In the genomic region with DNA sequence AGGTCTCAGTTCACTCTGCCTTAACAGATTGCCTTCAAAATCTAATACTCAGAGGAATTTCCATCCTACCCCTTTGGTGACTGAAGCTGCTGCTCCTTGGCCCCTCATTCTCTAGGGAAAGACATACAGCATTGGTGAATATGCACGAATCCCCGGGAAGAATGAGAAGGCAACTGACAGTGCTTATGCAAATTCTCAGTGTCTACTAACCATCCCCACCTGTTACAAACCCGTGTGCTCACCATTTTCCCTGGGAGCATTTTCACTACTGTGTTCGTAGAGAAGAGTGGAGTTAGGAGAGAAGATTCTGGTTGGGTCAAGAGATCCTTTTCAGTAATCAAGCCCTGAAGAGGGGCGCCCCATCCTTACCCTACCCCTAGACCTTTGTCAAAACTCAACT, we compare ENCODE assay signal across 20 cellular contexts. TPM values are rescaled to one million over a fixed set of nuclear protein-coding genes. Genes with fewer than 3 reads are reported as not detected.
DNase-seq lines count a peak whose midpoint lies in the region; ATAC-seq, FAIRE-seq and TF ChIP-seq lines count a peak whose summit lies in the region.
"Had no signal": no experiment of that assay in that cellular context is flagged by ENCODE, and none has a peak within 500 bp of the region (broad histone marks: within the 10 kb centered on the region; RNA-seq: fewer than 3 reads in every experiment).

No MANE protein-coding gene starts in this region.

- H3K36me3 ChIP-seq in left ventricle myocardium inferior (peaks cover 11% of the 10 kb centered on the region), heart right ventricle (peaks cover 0 to 29% (median 0%) of the 10 kb centered on the region in 9 donors), bronchial epithelial cell (ENCODE audit: control insufficient read depth, insufficient read depth, low read length) (peaks cover 3% of the 10 kb centered on the region), muscle layer of duodenum (ENCODE audit: control insufficient read depth in 1 of 2, insufficient read depth in 2 of 2, low read length in 2 of 2) (peaks cover 2 to 8% of the 10 kb centered on the region in 2 donors), tibial artery (peaks cover 0 to 12% (median 8%) of the 10 kb centered on the region in 3 donors)
- H3K36me3 ChIP-seq: ovary, uterus had no signal

- ATAC-seq in heart right ventricle (no peak), HG02759 (IDR thresholded peaks at IDR 0.05; ENCODE audit: unreplicated experiment) (no peak), GM21528 (IDR thresholded peaks at IDR 0.05; ENCODE audit: low FRiP score, unreplicated experiment) (no peak)
- ATAC-seq: activated CD4-positive, alpha-beta T cell treated with anti-CD3 and anti-CD28 coated beads for 36 hours; naive thymus-derived CD8-positive, alpha-beta T cell had no signal

- no peak for TF ChIP-seq CTCF in left ventricle myocardium inferior (IDR thresholded peaks at IDR 0.05; ENCODE audit: borderline replicate concordance)
- no peak for TF ChIP-seq CTCF in heart right ventricle (IDR thresholded peaks at IDR 0.05)
- TF ChIP-seq CTCF in bronchial epithelial cell (IDR thresholded peaks at IDR 0.05; ENCODE audit: insufficient read depth, low read length, severe bottlenecking) = no peak
- TF ChIP-seq CTCF in tibial artery (IDR thresholded peaks at IDR 0.05) = no peak
- no peak for TF ChIP-seq CTCF in GM10248 (IDR thresholded peaks at IDR 0.05; ENCODE audit: control extremely low read depth, extremely low read depth, low read depth, missing control alignments)

- peaks cover 37% of the 10 kb centered on the region for H3K4me1 ChIP-seq in left ventricle myocardium inferior
- H3K4me1 ChIP-seq in heart right ventricle = peaks cover 0 to 30% (median 13%) of the 10 kb centered on the region in 9 donors
- peaks cover 0 to 31% of the 10 kb centered on the region in 2 donors for H3K4me1 ChIP-seq in muscle layer of duodenum (ENCODE audit: control insufficient read depth in 1 of 2, insufficient read depth in 2 of 2, low read length in 2 of 2)
- peaks cover 5 to 43% (median 33%) of the 10 kb centered on the region in 4 donors for H3K4me1 ChIP-seq in tibial artery
- H3K4me1 ChIP-seq: Caco-2 had no signal

- CTCF ChIA-PET in GM10248 (lab: Yijun Ruan, JAX) = interaction anchor here (0.8 kb wide), 1 partner anchor 9 kb away, joined by 3 read pairs; no protein-coding TSS in a partner anchor

- peak; percentile 82 for FAIRE-seq in bronchial epithelial cell (lab: Jason Lieb, UNC)

- H3K4me3 ChIP-seq in left ventricle myocardium inferior (no peak overlapping the region), heart right ventricle (no peak overlapping the region), bronchial epithelial cell (ENCODE audit: low read depth, low read length) (no peak overlapping the region), muscle layer of duodenum (ENCODE audit: low read depth in 1 of 2, low read length in 2 of 2) (no peak overlapping the region), tibial artery (no peak overlapping the region)
- H3K4me3 ChIP-seq: ovary, PC-9, uterus had no signal

- H3K9me3 ChIP-seq in left ventricle myocardium inferior (replicated peaks) (no peaks in the 10 kb centered on the region), heart right ventricle (no peaks in the 10 kb centered on the region), muscle layer of duodenum (ENCODE audit: control insufficient read depth in 1 of 2, low read length in 2 of 2) (no peaks in the 10 kb centered on the region), tibial artery (no peaks in the 10 kb centered on the region)
- H3K9me3 ChIP-seq: Caco-2, ovary, uterus had no signal

- peak overlapping the region; percentile 71 for H3K27ac ChIP-seq in left ventricle myocardium inferior (replicated peaks)
- peak overlapping the region in 3 of 10 donors; percentile 6 to 31 (median 12) for H3K27ac ChIP-seq in heart right ventricle
- peak overlapping the region; percentile 52 for H3K27ac ChIP-seq in muscle layer of duodenum (ENCODE audit: low read length)
- peak overlapping the region; percentile 73 to 84 for H3K27ac ChIP-seq in tibial artery
- H3K27ac ChIP-seq: ovary, PC-9, uterus had no signal

- WGBS in heart right ventricle, 2 donors = 87% methylated on average over 5 of the region's 5 CpGs

- intact Hi-C loops in left ventricle myocardium inferior (cut with micrococcal nuclease) = no loop called here
- intact Hi-C loops in heart right ventricle (cut with DNase I) = loop anchor here in 2 of 10 donors (5.0 kb wide), 1 partner anchor 35 kb away; the partner anchor contains the start of gene SYNM (in 2 of the 2)
- intact Hi-C loops in tibial artery (cut with DNase I; ENCODE audit: low total_unique reads) = no loop called here

- POLR2A ChIA-PET in GM10248 (lab: Yijun Ruan, JAX) = no interaction called here

- DNase-seq in left ventricle myocardium inferior = no peak
- DNase-seq in heart right ventricle = no peak
- DNase-seq in bronchial epithelial cell (ENCODE audit: low read depth) = no peak
- no peak for DNase-seq in tibial artery
- DNase-seq in GM10248 (ENCODE audit: extremely low spot score) = no peak
- DNase-seq: activated CD4-positive, alpha-beta T cell treated with anti-CD3 and anti-CD28 coated beads for 36 hours; aorta; Caco-2; effector CD4-positive, alpha-beta T cell; GOT3; left colon; naive thymus-derived CD8-positive, alpha-beta T cell; ovary; PC-9; SIG-M5; substantia nigra; uterus had no signal

- H3K27me3 ChIP-seq in left ventricle myocardium inferior (ENCODE audit: low read depth) (no peaks in the 10 kb centered on the region), heart right ventricle (no peaks in the 10 kb centered on the region), bronchial epithelial cell (ENCODE audit: control insufficient read depth, insufficient read depth, low read length) (no peaks in the 10 kb centered on the region), muscle layer of duodenum (ENCODE audit: low read depth, low read length) (no peaks in the 10 kb centered on the region), tibial artery (no peaks in the 10 kb centered on the region)
- H3K27me3 ChIP-seq: ovary, uterus had no signal

RNA-seq across cellular contexts. Expression of gene SYNM, which starts 37.7 kb away (rescaled TPM):
- total RNA-seq in left ventricle myocardium inferior = 378 TPM
- 100 to 1,000 TPM; 256 to 456 (median 357) TPM for total RNA-seq in heart right ventricle
- 100 to 1,000 TPM in 1 of 2 donors, 10 to 100 TPM in 1; 59.4 to 103 TPM for polyA plus RNA-seq in heart right ventricle
- total RNA-seq in bronchial epithelial cell = 0.26 and 0.38 TPM in 2 replicates

Comparison
In these comparisons a context has a peak if more than half of its experiments do, and no peak if none do; other contexts are left out.
1. RNA of gene SYNM, which starts 37.7 kb away (total RNA-seq): 378 TPM in left ventricle myocardium inferior (single experiment) and 256 to 456 TPM in heart right ventricle; 0.26 to 0.38 TPM in bronchial epithelial cell; every median in the first group is over 100 times any median in the second.